18 cellular contexts compared by ENCODE assay signal in genomic region chr12:99523853-99524252, GRCh38.
DNase-seq lines count a peak whose midpoint lies in the region; ATAC-seq, FAIRE-seq and TF ChIP-seq lines count a peak whose summit lies in the region.
"Had no signal": no experiment of that assay in that cellular context is flagged by ENCODE, and none has a peak within 500 bp of the region (broad histone marks: within the 10 kb centered on the region; RNA-seq: fewer than 3 reads in every experiment).

No MANE protein-coding gene starts in this region.

- no peak for FAIRE-seq in GM12878 (lab: Jason Lieb, UNC)
- FAIRE-seq: G401.6, GM19239 had no signal

- no peak for TF ChIP-seq POLR2A in GM12878 (IDR thresholded peaks at IDR 0.05; ENCODE audit: low read depth, low read length)
- TF ChIP-seq POLR2A in thyroid gland (IDR thresholded peaks at IDR 0.05): no peak

- TF ChIP-seq EP300 in GM12878 (IDR thresholded peaks at IDR 0.05; ENCODE audit: borderline replicate concordance in 1 of 2, control insufficient read depth in 1 of 2, low read depth in 2 of 2, low read length in 2 of 2): no peak

- CTCF ChIA-PET in GM12878 (lab: Yijun Ruan, JAX): no interaction called here

- H2AFZ ChIP-seq in GM12878 (ENCODE audit: control insufficient read depth, low read depth, low read length): no peak overlapping the region
- H2AFZ ChIP-seq: GM23338 had no signal

- H3K9ac ChIP-seq in GM12878 (ENCODE audit: control insufficient read depth, insufficient read depth, low read length): no peak overlapping the region

- no TSS peak for BruUV-seq in GM12878 (replicated peaks; lab: Mats Ljungman, UMichigan)

- no peaks in the 10 kb centered on the region for H3K79me2 ChIP-seq in GM12878 (ENCODE audit: control insufficient read depth, insufficient read depth, low read length)

- in situ Hi-C loops in GM12878 (cut with MboI): no loop called here

- TF ChIP-seq CTCF in GM12878 (IDR thresholded peaks at IDR 0.05 in 2 of 3, conservative IDR thresholded peaks at IDR 0.05 in 1 of 3; ENCODE audit: control insufficient read depth in 2 of 3, extremely low read depth in 1 of 3, insufficient read depth in 1 of 3, low read depth in 3 of 3, low read length in 3 of 3) (no peak), thyroid gland (IDR thresholded peaks at IDR 0.05) (no peak)

- no peak for DNase-seq in GM12878 (ENCODE audit: low read depth, low spot score)
- no peak for DNase-seq in activated T-cell treated with anti-CD3 and anti-CD28 coated beads, Interleukin-2, amount 50 U/mL, for 48 hours
- DNase-seq in C1 segment of cervical spinal cord (lab: John Stamatoyannopoulos, UW): no peak
- DNase-seq in thyroid gland: no peak
- DNase-seq: Caco-2; CD4-positive, CD25-positive, alpha-beta regulatory T cell; CD8-positive, alpha-beta T cell; DMS153; DND-41; H9 had no signal

- no peak for TF ChIP-seq RAD21 in GM12878 (IDR thresholded peaks at IDR 0.05; ENCODE audit: insufficient read depth, low read depth, low read length)

- H3K4me1 ChIP-seq in GM12878 (ENCODE audit: control insufficient read depth, insufficient read depth, low read length): no peaks in the 10 kb centered on the region
- H3K4me1 ChIP-seq in thyroid gland: no peaks in the 10 kb centered on the region
- H3K4me1 ChIP-seq: Caco-2 had no signal

- peak; percentile 36 for ATAC-seq in HG02798 (IDR thresholded peaks at IDR 0.05; ENCODE audit: poor library complexity, unreplicated experiment)
- ATAC-seq in HG03175 (IDR thresholded peaks at IDR 0.05; ENCODE audit: unreplicated experiment): peak; percentile 56
- ATAC-seq in GM12878: no peak
- ATAC-seq in GM18870 (IDR thresholded peaks at IDR 0.05; ENCODE audit: unreplicated experiment): no peak
- ATAC-seq: CD8-positive, alpha-beta T cell; GM23338; HCT116 had no signal

- SMC1A ChIA-PET in GM12878 (lab: Charles Lee; ENCODE audit: uncharacterized antibody, unreplicated experiment): no interaction called here

- intact Hi-C loops in GM12878 (cut with micrococcal nuclease; ENCODE audit: unreplicated experiment) (no loop called here), thyroid gland (cut with DNase I) (no loop called here)

- no peaks in the 10 kb centered on the region for H3K27me3 ChIP-seq in GM12878 (replicated peaks in 1 of 2; ENCODE audit: control insufficient read depth in 2 of 2, insufficient read depth in 2 of 2, low read length in 1 of 2)
- H3K27me3 ChIP-seq in thyroid gland: no peaks in the 10 kb centered on the region

- H3K4me3 ChIP-seq in GM12878 (no peak overlapping the region), thyroid gland (replicated peaks in 1 of 3) (no peak overlapping the region)
- H3K4me3 ChIP-seq: GM23338 had no signal

- no peak overlapping the region for H3K4me2 ChIP-seq in GM12878 (ENCODE audit: control insufficient read depth, insufficient read depth)
- H3K4me2 ChIP-seq: GM23338 had no signal

- no peaks in the 10 kb centered on the region for H3K9me3 ChIP-seq in GM12878 (replicated peaks; ENCODE audit: control insufficient read depth, insufficient read depth, low read length)
- H3K9me3 ChIP-seq in thyroid gland: no peaks in the 10 kb centered on the region
- H3K9me3 ChIP-seq: Caco-2 had no signal

- POLR2A ChIA-PET in GM12878 (lab: Charles Lee): no interaction called here

- no peaks in the 10 kb centered on the region for H3K36me3 ChIP-seq in GM12878 (ENCODE audit: control insufficient read depth in 2 of 2, insufficient read depth in 2 of 2, low read length in 1 of 2)
- no peaks in the 10 kb centered on the region for H3K36me3 ChIP-seq in thyroid gland

- RAD21 ChIA-PET in GM12878 (lab: Charles Lee; ENCODE audit: unreplicated experiment): no interaction called here

- WGBS in GM12878 (ENCODE audit: insufficient coverage, insufficient replicate concordance, low lambda C conversion rate, missing lambda C conversion rate): 3% methylated on average over 2 of the region's 2 CpGs
- WGBS in thyroid gland, 2 donors: 82 to 85% methylated on average over 2 of the region's 2 CpGs

- H3K27ac ChIP-seq in GM12878 (ENCODE audit: control insufficient read depth, insufficient read depth) (no peak overlapping the region), thyroid gland (no peak overlapping the region)
- H3K27ac ChIP-seq: C4-2B had no signal

- H4K20me1 ChIP-seq in GM12878 (ENCODE audit: control insufficient read depth, insufficient read depth): no peaks in the 10 kb centered on the region

TF ChIP-seq in GM12878, 131 proteins besides CTCF, POLR2A, EP300 and RAD21:
- TF ChIP-seq IRF5 (IDR thresholded peaks at IDR 0.05; ENCODE audit: borderline replicate concordance): no peak
- peak; percentile 36; the same call in 1 of the 2 replicates for TF ChIP-seq RUNX3 (IDR thresholded peaks at IDR 0.05; ENCODE audit: low read length)
- TF ChIP-seq JUNB (IDR thresholded peaks at IDR 0.05): peak; percentile 29
- TF ChIP-seq BCL3 (IDR thresholded peaks at IDR 0.05; ENCODE audit: borderline replicate concordance, insufficient read depth, low read depth, low read length, poor library complexity, severe bottlenecking): no peak
- no peak for TF ChIP-seq ZNF274 (IDR thresholded peaks at IDR 0.05; ENCODE audit: insufficient read depth, insufficient read length)
- TF ChIP-seq ZNF217 (IDR thresholded peaks at IDR 0.05): no peak

Comparison
In these comparisons a context has a peak if more than half of its experiments do, and no peak if none do; other contexts are left out.
1. ATAC-seq: peak in HG02798 (single experiment) and HG03175 (single experiment); none in GM12878 (single experiment) and GM18870 (single experiment).